ENCODE assay signal across 2 cellular contexts in the genomic region with DNA sequence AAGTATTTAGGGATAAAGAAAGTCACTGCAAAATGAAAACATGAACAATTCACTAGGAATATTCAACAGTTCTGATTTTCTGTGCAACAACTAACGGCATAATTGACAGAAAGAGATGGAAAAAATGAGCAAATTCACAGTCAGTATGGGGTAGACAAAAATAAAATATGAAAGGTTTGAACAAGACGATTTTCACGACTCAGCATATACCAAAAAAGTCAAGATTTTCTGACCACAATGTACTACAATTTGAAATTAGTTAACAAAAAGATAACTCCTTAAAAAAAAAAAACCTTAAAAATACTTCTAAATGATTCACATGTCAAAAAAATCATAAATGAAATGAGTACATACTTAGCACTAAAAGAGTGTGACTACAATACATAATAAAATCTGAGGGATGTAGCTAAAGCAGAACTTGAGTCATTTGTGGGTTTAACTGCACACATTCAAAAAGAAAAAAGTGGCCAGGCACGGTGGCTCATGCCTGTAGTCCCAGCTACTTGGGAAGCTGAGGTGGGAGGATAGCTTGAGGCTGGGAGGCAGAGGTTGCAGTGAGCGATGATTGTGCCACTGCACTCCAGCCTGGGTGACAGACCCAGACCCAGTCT.
A peak's percentile ranks its signal among the peaks of the same experiment; 100 is the strongest.
TF ChIP-seq lines count a peak whose summit lies in the region.

No MANE protein-coding gene starts in this region.

TF ChIP-seq in A549, 52 proteins besides CTCF, POLR2A, EP300 and RAD21:
- TF ChIP-seq MAFK (IDR thresholded peaks at IDR 0.05; ENCODE audit: partially characterized antibody) (peak; percentile 96), RARB (CRISPR knock-in tag; IDR thresholded peaks at IDR 0.05) (no peak), FOSL2 (IDR thresholded peaks at IDR 0.05) (no peak), FOSL2 (CRISPR knock-in tag; IDR thresholded peaks at IDR 0.05) (no peak)
- TF ChIP-seq, protein P1, sequence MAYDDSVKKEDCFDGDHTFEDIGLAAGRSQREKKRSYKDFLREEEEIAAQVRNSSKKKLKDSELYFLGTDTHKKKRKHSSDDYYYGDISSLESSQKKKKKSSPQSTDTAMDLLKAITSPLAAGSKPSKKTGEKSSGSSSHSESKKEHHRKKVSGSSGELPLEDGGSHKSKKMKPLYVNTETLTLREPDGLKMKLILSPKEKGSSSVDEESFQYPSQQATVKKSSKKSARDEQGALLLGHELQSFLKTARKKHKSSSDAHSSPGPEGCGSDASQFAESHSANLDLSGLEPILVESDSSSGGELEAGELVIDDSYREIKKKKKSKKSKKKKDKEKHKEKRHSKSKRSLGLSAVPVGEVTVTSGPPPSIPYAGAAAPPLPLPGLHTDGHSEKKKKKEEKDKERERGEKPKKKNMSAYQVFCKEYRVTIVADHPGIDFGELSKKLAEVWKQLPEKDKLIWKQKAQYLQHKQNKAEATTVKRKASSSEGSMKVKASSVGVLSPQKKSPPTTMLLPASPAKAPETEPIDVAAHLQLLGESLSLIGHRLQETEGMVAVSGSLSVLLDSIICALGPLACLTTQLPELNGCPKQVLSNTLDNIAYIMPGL (CRISPR knock-in tag; IDR thresholded peaks at IDR 0.05; ENCODE audit: borderline replicate concordance): no peak

TF ChIP-seq in IMR-90, 13 proteins besides CTCF, POLR2A, EP300 and RAD21:
- TF ChIP-seq SMC3 (IDR thresholded peaks at IDR 0.05; ENCODE audit: low read depth, low read length) (no peak), MAFK (IDR thresholded peaks at IDR 0.05; ENCODE audit: low read depth, low read length) (peak; percentile 99), RCOR1 (IDR thresholded peaks at IDR 0.05; ENCODE audit: insufficient replicate concordance, low read length) (no peak), NFE2L2 (IDR thresholded peaks at IDR 0.05; ENCODE audit: low read depth, low read length) (no peak), RFX5 (IDR thresholded peaks at IDR 0.05; ENCODE audit: low read depth, low read length) (no peak), USF2 (IDR thresholded peaks at IDR 0.05; ENCODE audit: low read depth, low read length) (no peak)
